Comparison of ENCODE assay signal across 9 cellular contexts in genomic region chr12:23950011-23950774, GRCh38.
DNase-seq lines count a peak whose midpoint lies in the region; ATAC-seq lines count a peak whose summit lies in the region.
"Had no signal": no experiment of that assay in that cellular context is flagged by ENCODE, and none has a peak within 500 bp of the region (broad histone marks: within the 10 kb centered on the region; RNA-seq: fewer than 3 reads in every experiment).

No MANE protein-coding gene starts in this region.

- H3K79me2 ChIP-seq in ACC112 (ENCODE audit: control insufficient read depth, insufficient read depth, low read length, unreplicated experiment), result no peaks in the 10 kb centered on the region

- H3K4me3 ChIP-seq in ACC112 (ENCODE audit: low read depth, low read length) (peak overlapping the region; percentile 77), mucosa of rectum (ENCODE audit: low read length in 2 of 2) (peak overlapping the region; percentile 31 to 67)

- no peak overlapping the region for H3K9ac ChIP-seq in mucosa of rectum (ENCODE audit: low read depth in 1 of 2, low read length in 2 of 2)

- ATAC-seq in GM21367 (IDR thresholded peaks at IDR 0.05; ENCODE audit: unreplicated experiment), result no peak

- H3K27me3 ChIP-seq in ACC112 (ENCODE audit: insufficient read depth, low read length), result peaks cover 50% of the 10 kb centered on the region
- peaks cover 0 to 8% of the 10 kb centered on the region in 2 donors for H3K27me3 ChIP-seq in mucosa of rectum (ENCODE audit: control insufficient read depth in 2 of 2, insufficient read depth in 2 of 2, low read length in 2 of 2)

- H3K9me3 ChIP-seq in mucosa of rectum (ENCODE audit: control insufficient read depth in 2 of 2, low read length in 2 of 2), result no peaks in the 10 kb centered on the region

- H3K4me1 ChIP-seq in ACC112 (ENCODE audit: control insufficient read depth, insufficient read depth, low read length, unreplicated experiment) (no peaks in the 10 kb centered on the region), mucosa of rectum (ENCODE audit: control insufficient read depth in 2 of 2, insufficient read depth in 2 of 2, low read length in 2 of 2) (no peaks in the 10 kb centered on the region)

- H3K36me3 ChIP-seq in ACC112 (ENCODE audit: insufficient read depth, low read length), result no peaks in the 10 kb centered on the region
- no peaks in the 10 kb centered on the region for H3K36me3 ChIP-seq in mucosa of rectum (ENCODE audit: control insufficient read depth in 2 of 2, insufficient read depth in 2 of 2, low read length in 2 of 2)

- H2AFZ ChIP-seq in ACC112 (ENCODE audit: low read length, unreplicated experiment), result peak overlapping the region; percentile 63

- DNase-seq in NCI-H345 treated with DMSO at 0.1 percent for 48 hours (lab: John Stamatoyannopoulos, UW; ENCODE audit: unreplicated experiment), result peak; percentile 64
- DNase-seq in fibroblast of gingiva (ENCODE audit: low read depth), result peak; percentile 14
- DNase-seq in NCI-H2029 treated with DMSO at 0.1 percent for 48 hours (lab: John Stamatoyannopoulos, UW), result no peak
- DNase-seq in GDM1 (lab: John Stamatoyannopoulos, UW), result no peak
- DNase-seq in stimulated activated naive CD4-positive, alpha-beta T cell treated with Interleukin-2 at 50 U/mL for 16 hours (lab: John Stamatoyannopoulos, UW), result no peak
- DNase-seq: activated B cell treated with CpG ODN at 0.5 μM for 24 hours had no signal

- no peak overlapping the region for H3K27ac ChIP-seq in ACC112 (ENCODE audit: low read depth, low read length)
- no peak overlapping the region for H3K27ac ChIP-seq in mucosa of rectum (ENCODE audit: low read depth in 2 of 2, low read length in 2 of 2)

Comparison
In these comparisons a context has a peak if more than half of its experiments do, and no peak if none do; other contexts are left out.
1. DNase-seq: peak in NCI-H345 treated with DMSO at 0.1 percent for 48 hours (single experiment) and fibroblast of gingiva (single experiment); none in NCI-H2029 treated with DMSO at 0.1 percent for 48 hours (single experiment), GDM1 (single experiment) and stimulated activated naive CD4-positive, alpha-beta T cell treated with Interleukin-2 at 50 U/mL for 16 hours (single experiment).